Comparison of ENCODE assay signal across 22 cellular contexts in genomic region chr12:117026921-117027250, GRCh38.
DNase-seq lines count a peak whose midpoint lies in the region; ATAC-seq and TF ChIP-seq lines count a peak whose summit lies in the region.
"Had no signal": no experiment of that assay in that cellular context is flagged by ENCODE, and none has a peak within 500 bp of the region (broad histone marks: within the 10 kb centered on the region; RNA-seq: fewer than 3 reads in every experiment).

No MANE protein-coding gene starts in this region.

- H3K4ac ChIP-seq in neuronal stem cell (ENCODE audit: low read length): no peak overlapping the region

- WGBS in neuronal stem cell (ENCODE audit: extremely low coverage in 2 of 2, insufficient read length in 2 of 2, insufficient replicate concordance in 1 of 2), 2 donors: no CpG with 5 or more reads among the region's 8 CpGs
- WGBS in psoas muscle, 3 donors: 88 to 96% (median 90%) methylated on average over 8 of the region's 8 CpGs

- H3K23ac ChIP-seq in neuronal stem cell (ENCODE audit: low read depth, low read length, poor library complexity): peak overlapping the region; percentile 32

- H3K36me3 ChIP-seq in neuronal stem cell (replicated peaks in 1 of 2; ENCODE audit: control insufficient read depth in 2 of 2, insufficient read depth in 2 of 2, low read length in 2 of 2) (peaks cover 48 to 76% of the 10 kb centered on the region in 2 donors), psoas muscle (ENCODE audit: insufficient read depth in 1 of 2, low read depth in 1 of 2) (peaks cover 2 to 53% of the 10 kb centered on the region in 2 donors)

- H3K9me3 ChIP-seq in neuronal stem cell (replicated peaks in 1 of 2; ENCODE audit: control insufficient read depth in 2 of 2, insufficient read depth in 1 of 2, low read depth in 1 of 2, low read length in 2 of 2) (no peaks in the 10 kb centered on the region), psoas muscle (no peaks in the 10 kb centered on the region)
- H3K9me3 ChIP-seq: BLaER1 treated with 17β-estradiol and CSF1 and Interleukin-3, amounts not matched to agents 10 nM and 100 nM; Caco-2; Peyer's patch had no signal

- H3K27ac ChIP-seq in angular gyrus (ENCODE audit: low read depth, low read length): peak overlapping the region; percentile 32
- H3K27ac ChIP-seq in neuronal stem cell (replicated peaks; ENCODE audit: low read length): no peak overlapping the region
- H3K27ac ChIP-seq in psoas muscle: no peak overlapping the region
- H3K27ac ChIP-seq: Peyer's patch had no signal

- H3K27me3 Mint-ChIP-seq in activated naive CD4-positive, alpha-beta T cell treated with anti-CD3 and anti-CD28 coated beads, Interleukin-2, amount 10 ng/mL, durations not matched to agents 7 days and 5 days: peaks cover under 1% of the 10 kb centered on the region
- no peaks in the 10 kb centered on the region for H3K27me3 Mint-ChIP-seq in activated naive CD4-positive, alpha-beta T cell treated with anti-CD3 and anti-CD28 coated beads for 36 hours (ENCODE audit: low read depth)
- H3K27me3 Mint-ChIP-seq in activated CD4-positive, alpha-beta T cell treated with anti-CD3 and anti-CD28 coated beads for 36 hours: no peaks in the 10 kb centered on the region
- H3K27me3 Mint-ChIP-seq: CD4-positive, alpha-beta memory T cell had no signal

- H3K4me1 ChIP-seq in neuronal stem cell (ENCODE audit: control insufficient read depth in 2 of 2, insufficient read depth in 1 of 2, low read depth in 1 of 2, low read length in 2 of 2) (peaks cover 3% of the 10 kb centered on the region in 2 donors), psoas muscle (peaks cover 5% of the 10 kb centered on the region)
- H3K4me1 ChIP-seq: Peyer's patch had no signal

- no peak overlapping the region for H3K14ac ChIP-seq in neuronal stem cell (ENCODE audit: low read length)

- no peaks in the 10 kb centered on the region for H3K9me3 Mint-ChIP-seq in activated naive CD4-positive, alpha-beta T cell treated with anti-CD3 and anti-CD28 coated beads, Interleukin-2, amount 10 ng/mL, durations not matched to agents 7 days and 5 days
- no peaks in the 10 kb centered on the region for H3K9me3 Mint-ChIP-seq in activated naive CD4-positive, alpha-beta T cell treated with anti-CD3 and anti-CD28 coated beads for 36 hours
- no peaks in the 10 kb centered on the region for H3K9me3 Mint-ChIP-seq in activated CD4-positive, alpha-beta T cell treated with anti-CD3 and anti-CD28 coated beads for 36 hours (ENCODE audit: low read depth)
- H3K9me3 Mint-ChIP-seq: CD4-positive, alpha-beta memory T cell; GM23338 had no signal

- intact Hi-C loops in activated naive CD4-positive, alpha-beta T cell treated with anti-CD3 and anti-CD28 coated beads for 36 hours (cut with micrococcal nuclease): no loop called here
- intact Hi-C loops in psoas muscle (cut with DNase I): loop anchor here (5.0 kb wide), 2 partner anchors 90 to 125 kb away; no protein-coding TSS in a partner anchor
- intact Hi-C loops in activated CD4-positive, alpha-beta T cell treated with anti-CD3 and anti-CD28 coated beads for 36 hours (cut with DNase I, micrococcal nuclease): loop anchor here in 1 of 2 experiments (5.0 kb wide), 1 partner anchor 325 kb away; no protein-coding TSS in a partner anchor

- no peak overlapping the region for H2BK5ac ChIP-seq in neuronal stem cell (ENCODE audit: low read length)

- no peak overlapping the region for H2BK12ac ChIP-seq in neuronal stem cell (ENCODE audit: low read length)

- H2BK15ac ChIP-seq in neuronal stem cell (ENCODE audit: low read length): no peak overlapping the region

- H4K8ac ChIP-seq in neuronal stem cell (ENCODE audit: low read depth, low read length): no peak overlapping the region

- peaks cover 2% of the 10 kb centered on the region for H3K4me1 Mint-ChIP-seq in activated naive CD4-positive, alpha-beta T cell treated with anti-CD3 and anti-CD28 coated beads, Interleukin-2, amount 10 ng/mL, durations not matched to agents 7 days and 5 days
- H3K4me1 Mint-ChIP-seq in activated naive CD4-positive, alpha-beta T cell treated with anti-CD3 and anti-CD28 coated beads for 36 hours (ENCODE audit: low read depth): no peaks in the 10 kb centered on the region
- H3K4me1 Mint-ChIP-seq in activated CD4-positive, alpha-beta T cell treated with anti-CD3 and anti-CD28 coated beads for 36 hours: peaks cover 4% of the 10 kb centered on the region

- no peak overlapping the region for H3K4me3 ChIP-seq in neuronal stem cell (ENCODE audit: low read length in 2 of 2)
- no peak overlapping the region for H3K4me3 ChIP-seq in psoas muscle
- H3K4me3 ChIP-seq: BLaER1 treated with 17β-estradiol and CSF1 and Interleukin-3, amounts not matched to agents 10 nM and 100 nM; GM23338; Peyer's patch had no signal

- POLR2A ChIA-PET in activated CD4-positive, alpha-beta T cell treated with anti-CD3 and anti-CD28 coated beads for 36 hours (lab: Charles Lee): no interaction called here

- peak overlapping the region; percentile 37 for H3K27ac Mint-ChIP-seq in activated naive CD4-positive, alpha-beta T cell treated with anti-CD3 and anti-CD28 coated beads, Interleukin-2, amount 10 ng/mL, durations not matched to agents 7 days and 5 days
- H3K27ac Mint-ChIP-seq in activated naive CD4-positive, alpha-beta T cell treated with anti-CD3 and anti-CD28 coated beads for 36 hours: no peak overlapping the region
- H3K27ac Mint-ChIP-seq in activated CD4-positive, alpha-beta T cell treated with anti-CD3 and anti-CD28 coated beads for 36 hours: no peak overlapping the region
- H3K27ac Mint-ChIP-seq: CD4-positive, alpha-beta memory T cell had no signal

- DNase-seq in activated naive CD4-positive, alpha-beta T cell treated with anti-CD3 and anti-CD28 coated beads, Interleukin-2, amount 10 ng/mL, durations not matched to agents 7 days and 5 days: no peak
- DNase-seq in activated naive CD4-positive, alpha-beta T cell treated with anti-CD3 and anti-CD28 coated beads for 36 hours: no peak
- no peak for DNase-seq in neuronal stem cell (ENCODE audit: low spot score)
- peak; percentile 31 for DNase-seq in ureter (ENCODE audit: low spot score)
- no peak for DNase-seq in psoas muscle
- DNase-seq in activated CD4-positive, alpha-beta T cell treated with anti-CD3 and anti-CD28 coated beads for 36 hours: no peak
- DNase-seq: 8988T; Caco-2; CD4-positive, alpha-beta memory T cell; IMR-90; Kasumi-1; NCI-H1694; NCI-H2081; NCI-H2171; NCI-H345; NCI-H524; NCI-H82 had no signal

- no peak overlapping the region for H2BK120ac ChIP-seq in neuronal stem cell (ENCODE audit: low read depth, low read length)

- H2AK5ac ChIP-seq in neuronal stem cell (ENCODE audit: low read depth, low read length): no peak overlapping the region

- peaks cover 3% of the 10 kb centered on the region for H3K79me1 ChIP-seq in neuronal stem cell (ENCODE audit: low read depth, low read length)

- TF ChIP-seq CTCF in psoas muscle (IDR thresholded peaks at IDR 0.05): no peak

- no peak for ATAC-seq in psoas muscle
- ATAC-seq in activated CD4-positive, alpha-beta T cell treated with anti-CD3 and anti-CD28 coated beads for 36 hours: no peak
- ATAC-seq: GM23338, HCT116 had no signal

- no peak overlapping the region for H2AFZ ChIP-seq in neuronal stem cell (ENCODE audit: low read length)
- H2AFZ ChIP-seq: GM23338 had no signal

- H3K36me3 Mint-ChIP-seq in activated naive CD4-positive, alpha-beta T cell treated with anti-CD3 and anti-CD28 coated beads, Interleukin-2, amount 10 ng/mL, durations not matched to agents 7 days and 5 days: peaks cover 23% of the 10 kb centered on the region
- peaks cover 11% of the 10 kb centered on the region for H3K36me3 Mint-ChIP-seq in activated naive CD4-positive, alpha-beta T cell treated with anti-CD3 and anti-CD28 coated beads for 36 hours (ENCODE audit: low read depth)
- H3K36me3 Mint-ChIP-seq in activated CD4-positive, alpha-beta T cell treated with anti-CD3 and anti-CD28 coated beads for 36 hours (ENCODE audit: low read depth): peaks cover 11% of the 10 kb centered on the region

- H4K91ac ChIP-seq in neuronal stem cell (ENCODE audit: low read depth, low read length, poor library complexity): no peak overlapping the region

- H3K4me2 ChIP-seq in neuronal stem cell (ENCODE audit: insufficient read depth, low read length, poor library complexity, severe bottlenecking): no peak overlapping the region
- H3K4me2 ChIP-seq: BLaER1 treated with 17β-estradiol and CSF1 and Interleukin-3, amounts not matched to agents 10 nM and 100 nM; GM23338 had no signal

- no peak overlapping the region for H3K4me3 Mint-ChIP-seq in activated naive CD4-positive, alpha-beta T cell treated with anti-CD3 and anti-CD28 coated beads, Interleukin-2, amount 10 ng/mL, durations not matched to agents 7 days and 5 days
- H3K4me3 Mint-ChIP-seq in activated naive CD4-positive, alpha-beta T cell treated with anti-CD3 and anti-CD28 coated beads for 36 hours: no peak overlapping the region
- no peak overlapping the region for H3K4me3 Mint-ChIP-seq in activated CD4-positive, alpha-beta T cell treated with anti-CD3 and anti-CD28 coated beads for 36 hours
- H3K4me3 Mint-ChIP-seq: CD4-positive, alpha-beta memory T cell; GM23338 had no signal

- H3K27me3 ChIP-seq in neuronal stem cell (ENCODE audit: control insufficient read depth in 3 of 3, insufficient read depth in 3 of 3, low read depth in 1 of 3, low read length in 3 of 3): no peaks in the 10 kb centered on the region
- H3K27me3 ChIP-seq in psoas muscle (ENCODE audit: insufficient read depth in 3 of 3, low read length in 2 of 3): no peaks in the 10 kb centered on the region
- H3K27me3 ChIP-seq: Peyer's patch had no signal

- H3K9ac ChIP-seq in neuronal stem cell (ENCODE audit: low read depth, low read length, poor library complexity): no peak overlapping the region
- H3K9ac ChIP-seq: BLaER1 treated with 17β-estradiol and CSF1 and Interleukin-3, amounts not matched to agents 10 nM and 100 nM had no signal

- CTCF ChIA-PET in activated naive CD4-positive, alpha-beta T cell treated with anti-CD3 and anti-CD28 coated beads, Interleukin-2, amount 10 ng/mL, durations not matched to agents 7 days and 5 days (lab: Charles Lee): interaction anchor here (0.6 to 8.8 kb wide), 14 partner anchors 9 to 323 kb away, joined by 3 to 103 read pairs (median 4); no protein-coding TSS in a partner anchor
- CTCF ChIA-PET in activated naive CD4-positive, alpha-beta T cell treated with anti-CD3 and anti-CD28 coated beads for 36 hours (lab: Charles Lee): interaction anchor here (0.6 to 4.4 kb wide), 8 partner anchors 27 to 323 kb away, joined by 3 to 56 read pairs (median 5); no protein-coding TSS in a partner anchor
- CTCF ChIA-PET in activated CD4-positive, alpha-beta T cell treated with anti-CD3 and anti-CD28 coated beads for 36 hours (lab: Charles Lee): interaction anchor here (0.5 to 8.3 kb wide), 5 partner anchors 9 to 123 kb away, joined by 3 to 64 read pairs (median 3); no protein-coding TSS in a partner anchor

- H3K18ac ChIP-seq in neuronal stem cell (ENCODE audit: low read length): no peak overlapping the region
